Comparison of ENCODE assay signal across 20 cellular contexts in genomic region chr1:44884746-44885145, GRCh38. TPM values are rescaled to one million over a fixed set of nuclear protein-coding genes. Genes with fewer than 3 reads are reported as not detected.
A peak's percentile ranks its signal among the peaks of the same experiment; 100 is the strongest.
DNase-seq lines count a peak whose midpoint lies in the region; ATAC-seq and TF ChIP-seq lines count a peak whose summit lies in the region.
"Had no signal": no experiment of that assay in that cellular context is flagged by ENCODE, and none has a peak within 500 bp of the region (broad histone marks: within the 10 kb centered on the region; RNA-seq: fewer than 3 reads in every experiment).

No MANE protein-coding gene starts in this region.

- intact Hi-C loops in body of pancreas (cut with DNase I) (no loop called here), posterior vena cava (cut with DNase I) (no loop called here)

- H3K36me3 ChIP-seq in HUES48 (ENCODE audit: control insufficient read depth, insufficient read depth, low read length): peaks cover 16% of the 10 kb centered on the region; the same call in 1 of the 2 replicates
- H3K36me3 ChIP-seq in body of pancreas (replicated peaks in 1 of 2; ENCODE audit: insufficient read depth in 1 of 2, low read depth in 2 of 2): peaks cover 0 to under 1% of the 10 kb centered on the region in 2 donors

- DNase-seq in body of pancreas: peak in 2 of 4 donors; percentile 3 to 15
- peak; percentile 49 for DNase-seq in globus pallidus (ENCODE audit: low spot score)
- peak; percentile 85 for DNase-seq in posterior vena cava (ENCODE audit: low spot score)
- DNase-seq in HUDEP-2 (lab: John Stamatoyannopoulos, UW; ENCODE audit: unreplicated experiment in 76 of 76): no peak
- DNase-seq in cerebellar cortex (ENCODE audit: low spot score): no peak
- DNase-seq: activated CD4-positive, alpha-beta T cell treated with anti-CD3 and anti-CD28 coated beads for 4 hours; activated naive CD4-positive, alpha-beta T cell; gastrocnemius medialis; immature natural killer cell; mesenchymal stem cell; NCI-H1694 treated with DMSO at 0.1 percent for 48 hours; NCI-H69; nephron progenitor cell; PC-9; stimulated activated CD4-positive, alpha-beta T cell treated with anti-CD3 and anti-CD28 coated beads, Interleukin-1b, Interleukin-23, amount 100 ng/mL, for 48 hours had no signal

- H3K4me3 ChIP-seq in HUES48 (ENCODE audit: low read depth, low read length) (no peak overlapping the region), body of pancreas (no peak overlapping the region)
- H3K4me3 ChIP-seq: gastrocnemius medialis, GM12878, PC-9 had no signal

- H3K4me1 ChIP-seq in HUES48 (ENCODE audit: control insufficient read depth, insufficient read depth, low read length): peaks cover 8% of the 10 kb centered on the region
- no peaks in the 10 kb centered on the region for H3K4me1 ChIP-seq in body of pancreas

- H3K27me3 ChIP-seq in HUES48 (ENCODE audit: control insufficient read depth, insufficient read depth, low read length) (no peaks in the 10 kb centered on the region), body of pancreas (no peaks in the 10 kb centered on the region)
- H3K27me3 ChIP-seq: gastrocnemius medialis had no signal

- ATAC-seq in body of pancreas (peak; percentile 33), GM21381 (IDR thresholded peaks at IDR 0.05; ENCODE audit: unreplicated experiment) (no peak)
- no peak for ATAC-seq in stimulated activated memory B cell treated with anti-CD40 and anti-IgM and Interleukin-4, amounts not matched to agents 10 μg/mL and 1 μg/mL and 100 μg/mL, for 72 hours
- ATAC-seq: gastrocnemius medialis, GM12878, SK-N-SH treated with all-trans-retinoic acid at 6 μM for 48 hours had no signal

- no peaks in the 10 kb centered on the region for H3K27me3 Mint-ChIP-seq in stimulated activated memory B cell treated with anti-CD40 and anti-IgM and Interleukin-4, amounts not matched to agents 10 μg/mL and 1 μg/mL and 100 μg/mL, for 72 hours

- 52 to 60% methylated on average over 2 of the region's 2 CpGs for WGBS in body of pancreas, 2 donors

- H3K9ac ChIP-seq in HUES48 (ENCODE audit: low read depth, low read length): no peak overlapping the region

- no peak for TF ChIP-seq CTCF in body of pancreas (IDR thresholded peaks at IDR 0.05)

- peaks cover 77% of the 10 kb centered on the region for H3K36me3 Mint-ChIP-seq in stimulated activated memory B cell treated with anti-CD40 and anti-IgM and Interleukin-4, amounts not matched to agents 10 μg/mL and 1 μg/mL and 100 μg/mL, for 72 hours

- H3K27ac Mint-ChIP-seq in stimulated activated memory B cell treated with anti-CD40 and anti-IgM and Interleukin-4, amounts not matched to agents 10 μg/mL and 1 μg/mL and 100 μg/mL, for 72 hours: no peak overlapping the region
- H3K27ac Mint-ChIP-seq: immature natural killer cell, nephron progenitor cell had no signal

- H3K9me3 ChIP-seq in HUES48 (ENCODE audit: control insufficient read depth, insufficient read depth, low read length): peaks cover 22% of the 10 kb centered on the region
- H3K9me3 ChIP-seq in body of pancreas: peaks cover 0 to 2% (median 0%) of the 10 kb centered on the region in 3 donors
- H3K9me3 ChIP-seq: gastrocnemius medialis had no signal

- peaks cover 9% of the 10 kb centered on the region for H3K9me3 Mint-ChIP-seq in stimulated activated memory B cell treated with anti-CD40 and anti-IgM and Interleukin-4, amounts not matched to agents 10 μg/mL and 1 μg/mL and 100 μg/mL, for 72 hours
- H3K9me3 Mint-ChIP-seq: immature natural killer cell had no signal

- TF ChIP-seq POLR2A in body of pancreas (IDR thresholded peaks at IDR 0.05): no peak

- no peaks in the 10 kb centered on the region for H3K4me1 Mint-ChIP-seq in stimulated activated memory B cell treated with anti-CD40 and anti-IgM and Interleukin-4, amounts not matched to agents 10 μg/mL and 1 μg/mL and 100 μg/mL, for 72 hours
- H3K4me1 Mint-ChIP-seq: immature natural killer cell, nephron progenitor cell had no signal

- H3K4me3 Mint-ChIP-seq in stimulated activated memory B cell treated with anti-CD40 and anti-IgM and Interleukin-4, amounts not matched to agents 10 μg/mL and 1 μg/mL and 100 μg/mL, for 72 hours: no peak overlapping the region
- H3K4me3 Mint-ChIP-seq: immature natural killer cell, nephron progenitor cell had no signal

- H3K27ac ChIP-seq in HUES48 (ENCODE audit: low read depth, low read length) (peak overlapping the region; percentile 58), body of pancreas (peak overlapping the region in 1 of 4 donors; percentile 31)
- H3K27ac ChIP-seq: gastrocnemius medialis, PC-9 had no signal

RNA-seq across cellular contexts. Expression of gene PTCH2, which starts 41.7 kb away (rescaled TPM):
- total RNA-seq in body of pancreas (under 1 TPM; 0.26 to 0.99 TPM), posterior vena cava (1 to 10 TPM; 1.6 to 2.1 TPM)

Comparison
In these comparisons a context has a peak if more than half of its experiments do, and no peak if none do; other contexts are left out.
1. DNase-seq: peak in globus pallidus (single experiment) and posterior vena cava (single experiment); none in HUDEP-2 (0 of 76) and cerebellar cortex (single experiment).